ENCODE assay signal across 1 cellular context in genomic region chr16:23317266-23317661, GRCh38.
TF ChIP-seq lines count a peak whose summit lies in the region.

No MANE protein-coding gene starts in this region.

TF ChIP-seq in HEK293, 187 proteins besides CTCF, POLR2A, EP300 and RAD21 (continued from another document):
- TF ChIP-seq IKZF3 (tag by site-specific recombination; IDR thresholded peaks at IDR 0.05) (no peak; the same call in 1 of the 2 replicates), ZNF670 (tag by site-specific recombination; IDR thresholded peaks at IDR 0.05; ENCODE audit: low read depth) (no peak), OSR2 (tag by site-specific recombination; IDR thresholded peaks at IDR 0.05) (peak; percentile 81), PRDM10 (tag by site-specific recombination; IDR thresholded peaks at IDR 0.05) (peak; percentile 83), ZNF629 (tag by site-specific recombination; IDR thresholded peaks at IDR 0.05) (0 out of 2 replicates have a peak, but pooled peaks have one; percentile 26), ZEB2 (tag by site-specific recombination; IDR thresholded peaks at IDR 0.05) (0 out of 2 replicates have a peak, but pooled peaks have one; percentile 45), REPIN1 (tag by site-specific recombination; IDR thresholded peaks at IDR 0.05; ENCODE audit: low read depth) (no peak), ZNF843 (tag by site-specific recombination; IDR thresholded peaks at IDR 0.05) (no peak), ZBTB8A (tag by site-specific recombination; IDR thresholded peaks at IDR 0.05) (peak; percentile 37; the same call in 1 of the 2 replicates), ZNF677 (tag by site-specific recombination; IDR thresholded peaks at IDR 0.05) (no peak), PRDM6 (tag by site-specific recombination; IDR thresholded peaks at IDR 0.05) (no peak), ZBTB48 (tag by site-specific recombination; IDR thresholded peaks at IDR 0.05) (peak; percentile 19; the same call in 1 of the 2 replicates), ZNF335 (tag by site-specific recombination; conservative IDR thresholded peaks at IDR 0.05) (peak; percentile 74), MZF1 (tag by site-specific recombination; IDR thresholded peaks at IDR 0.05; ENCODE audit: borderline replicate concordance) (peak; percentile 43; the same call in 1 of the 2 replicates), ZBTB17 (tag by site-specific recombination; IDR thresholded peaks at IDR 0.05) (peak; percentile 79)
